In the genomic region with DNA sequence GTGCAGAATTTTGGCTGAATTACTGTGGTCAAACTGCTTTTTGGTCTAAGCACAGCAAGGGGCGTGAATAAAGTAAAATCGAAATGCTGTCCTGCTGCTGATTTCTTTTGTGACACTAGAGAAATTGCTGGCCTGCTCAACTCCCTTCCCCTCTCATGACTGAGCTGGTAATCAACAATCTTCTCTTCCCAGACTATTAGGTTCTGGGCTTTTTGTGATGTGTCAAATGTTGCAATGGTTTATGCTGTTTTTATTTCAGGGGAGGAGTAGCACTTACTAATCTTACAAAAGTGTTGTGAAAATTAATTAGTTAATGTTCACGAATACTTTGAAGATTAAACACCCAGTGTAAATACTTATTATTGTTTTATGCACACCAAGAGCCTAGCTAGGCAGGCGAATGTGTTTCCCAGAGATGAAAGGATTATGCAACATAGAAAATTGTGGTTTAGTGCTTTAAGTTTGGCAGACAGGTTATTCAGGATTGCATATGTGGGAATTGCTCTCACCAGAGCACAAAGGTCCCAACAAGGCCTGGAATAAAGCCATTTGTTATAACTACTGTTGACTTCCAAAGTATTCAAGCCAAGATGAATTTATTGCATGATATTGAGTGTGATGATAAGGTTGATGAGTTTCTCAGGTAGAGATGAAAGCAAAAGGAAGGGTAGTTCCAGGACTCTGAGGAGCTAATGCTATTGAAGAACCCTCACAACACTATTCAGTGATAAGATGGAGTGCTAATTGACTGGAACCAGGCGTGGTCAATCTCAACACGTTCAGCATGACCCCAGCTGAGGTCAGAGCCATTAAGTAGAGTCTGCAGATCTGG, we compare ENCODE assay signal across 1 cellular context.
TF ChIP-seq lines count a peak whose summit lies in the region.

No MANE protein-coding gene starts in this region.

TF ChIP-seq in HEK293, 187 proteins besides CTCF, POLR2A, EP300 and RAD21 (continued from another document):
- TF ChIP-seq ZNF692 (tag by site-specific recombination; IDR thresholded peaks at IDR 0.05) (no peak), OSR2 (tag by site-specific recombination; IDR thresholded peaks at IDR 0.05) (peak; percentile 39; the same call in 1 of the 2 replicates), ZBTB8A (tag by site-specific recombination; IDR thresholded peaks at IDR 0.05) (no peak), ZNF274 (IDR thresholded peaks at IDR 0.05; ENCODE audit: low read length) (no peak), ZNF274 (tag by site-specific recombination; IDR thresholded peaks at IDR 0.05; ENCODE audit: borderline replicate concordance) (no peak), TCF7L2 (IDR thresholded peaks at IDR 0.05; ENCODE audit: borderline replicate concordance, low read depth, low read length) (peak; percentile 52; the same call in 1 of the 2 replicates)
- TF ChIP-seq, protein P1, sequence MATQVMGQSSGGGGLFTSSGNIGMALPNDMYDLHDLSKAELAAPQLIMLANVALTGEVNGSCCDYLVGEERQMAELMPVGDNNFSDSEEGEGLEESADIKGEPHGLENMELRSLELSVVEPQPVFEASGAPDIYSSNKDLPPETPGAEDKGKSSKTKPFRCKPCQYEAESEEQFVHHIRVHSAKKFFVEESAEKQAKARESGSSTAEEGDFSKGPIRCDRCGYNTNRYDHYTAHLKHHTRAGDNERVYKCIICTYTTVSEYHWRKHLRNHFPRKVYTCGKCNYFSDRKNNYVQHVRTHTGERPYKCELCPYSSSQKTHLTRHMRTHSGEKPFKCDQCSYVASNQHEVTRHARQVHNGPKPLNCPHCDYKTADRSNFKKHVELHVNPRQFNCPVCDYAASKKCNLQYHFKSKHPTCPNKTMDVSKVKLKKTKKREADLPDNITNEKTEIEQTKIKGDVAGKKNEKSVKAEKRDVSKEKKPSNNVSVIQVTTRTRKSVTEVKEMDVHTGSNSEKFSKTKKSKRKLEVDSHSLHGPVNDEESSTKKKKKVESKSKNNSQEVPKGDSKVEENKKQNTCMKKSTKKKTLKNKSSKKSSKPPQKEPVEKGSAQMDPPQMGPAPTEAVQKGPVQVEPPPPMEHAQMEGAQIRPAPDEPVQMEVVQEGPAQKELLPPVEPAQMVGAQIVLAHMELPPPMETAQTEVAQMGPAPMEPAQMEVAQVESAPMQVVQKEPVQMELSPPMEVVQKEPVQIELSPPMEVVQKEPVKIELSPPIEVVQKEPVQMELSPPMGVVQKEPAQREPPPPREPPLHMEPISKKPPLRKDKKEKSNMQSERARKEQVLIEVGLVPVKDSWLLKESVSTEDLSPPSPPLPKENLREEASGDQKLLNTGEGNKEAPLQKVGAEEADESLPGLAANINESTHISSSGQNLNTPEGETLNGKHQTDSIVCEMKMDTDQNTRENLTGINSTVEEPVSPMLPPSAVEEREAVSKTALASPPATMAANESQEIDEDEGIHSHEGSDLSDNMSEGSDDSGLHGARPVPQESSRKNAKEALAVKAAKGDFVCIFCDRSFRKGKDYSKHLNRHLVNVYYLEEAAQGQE (tag by site-specific recombination; IDR thresholded peaks at IDR 0.05) = no peak
- TF ChIP-seq, protein P2, sequence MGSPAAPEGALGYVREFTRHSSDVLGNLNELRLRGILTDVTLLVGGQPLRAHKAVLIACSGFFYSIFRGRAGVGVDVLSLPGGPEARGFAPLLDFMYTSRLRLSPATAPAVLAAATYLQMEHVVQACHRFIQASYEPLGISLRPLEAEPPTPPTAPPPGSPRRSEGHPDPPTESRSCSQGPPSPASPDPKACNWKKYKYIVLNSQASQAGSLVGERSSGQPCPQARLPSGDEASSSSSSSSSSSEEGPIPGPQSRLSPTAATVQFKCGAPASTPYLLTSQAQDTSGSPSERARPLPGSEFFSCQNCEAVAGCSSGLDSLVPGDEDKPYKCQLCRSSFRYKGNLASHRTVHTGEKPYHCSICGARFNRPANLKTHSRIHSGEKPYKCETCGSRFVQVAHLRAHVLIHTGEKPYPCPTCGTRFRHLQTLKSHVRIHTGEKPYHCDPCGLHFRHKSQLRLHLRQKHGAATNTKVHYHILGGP (tag by site-specific recombination; IDR thresholded peaks at IDR 0.05) = peak; percentile 52; the same call in 1 of the 2 replicates
- TF ChIP-seq, protein P3, sequence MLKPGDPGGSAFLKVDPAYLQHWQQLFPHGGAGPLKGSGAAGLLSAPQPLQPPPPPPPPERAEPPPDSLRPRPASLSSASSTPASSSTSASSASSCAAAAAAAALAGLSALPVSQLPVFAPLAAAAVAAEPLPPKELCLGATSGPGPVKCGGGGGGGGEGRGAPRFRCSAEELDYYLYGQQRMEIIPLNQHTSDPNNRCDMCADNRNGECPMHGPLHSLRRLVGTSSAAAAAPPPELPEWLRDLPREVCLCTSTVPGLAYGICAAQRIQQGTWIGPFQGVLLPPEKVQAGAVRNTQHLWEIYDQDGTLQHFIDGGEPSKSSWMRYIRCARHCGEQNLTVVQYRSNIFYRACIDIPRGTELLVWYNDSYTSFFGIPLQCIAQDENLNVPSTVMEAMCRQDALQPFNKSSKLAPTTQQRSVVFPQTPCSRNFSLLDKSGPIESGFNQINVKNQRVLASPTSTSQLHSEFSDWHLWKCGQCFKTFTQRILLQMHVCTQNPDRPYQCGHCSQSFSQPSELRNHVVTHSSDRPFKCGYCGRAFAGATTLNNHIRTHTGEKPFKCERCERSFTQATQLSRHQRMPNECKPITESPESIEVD (tag by site-specific recombination; IDR thresholded peaks at IDR 0.05) = peak; percentile 76
